Comparison of ENCODE assay signal across 25 cellular contexts in genomic region chr1:115140442-115141144, GRCh38. TPM values are rescaled to one million over a fixed set of nuclear protein-coding genes. Genes with fewer than 3 reads are reported as not detected.
"Had no signal": no experiment of that assay in that cellular context is flagged by ENCODE, and none has a peak within 500 bp of the region (broad histone marks: within the 10 kb centered on the region; RNA-seq: fewer than 3 reads in every experiment).

No MANE protein-coding gene starts in this region.

- H3K4me1 ChIP-seq: Peyer's patch had no signal

- DNase-seq: activated CD4-positive, alpha-beta memory T cell treated with anti-CD3 and anti-CD28 coated beads, Interleukin-2, amount 10 ng/mL, durations not matched to agents 7 days and 5 days; activated CD4-positive, alpha-beta T cell treated with anti-CD3 and anti-CD28 coated beads for 36 hours; activated CD4-positive, alpha-beta T cell treated with anti-CD3 and anti-CD28 coated beads, Interleukin-2, amount 50 U/mL, for 1 hour; activated gamma-delta T cell; activated naive CD4-positive, alpha-beta T cell treated with anti-CD3 and anti-CD28 coated beads for 36 hours; activated T-cell treated with anti-CD3 and anti-CD28 coated beads for 4 hours; activated T-cell treated with anti-CD3 and anti-CD28 coated beads, Interleukin-2, amount 50 U/mL, for 48 hours; Karpas-422; MM.1S; NCI-H1105; NCI-H1436 treated with DMSO at 0.1 percent for 48 hours; NCI-H187; NCI-H2107; NCI-H345; NCI-H510A; NCI-H69; NK-92 treated with Interleukin-12 subunit alpha and Interleukin-12 subunit beta, amount 100 ng/mL, for 24 hours; Peyer's patch; Right ventricle myocardium superior; SJCRH30; SK-N-SH; T-helper 1 cell had no signal

- H3K36me3 ChIP-seq: Peyer's patch, SJCRH30 had no signal

- H3K27me3 ChIP-seq: Peyer's patch, SJCRH30 had no signal

- H3K4me3 ChIP-seq: K562, Peyer's patch, SJCRH30 had no signal

- H3K4me2 ChIP-seq: SK-N-SH had no signal

- H3K9me3 ChIP-seq: Peyer's patch, SJCRH30, SK-N-SH had no signal

- H3K27ac ChIP-seq: Peyer's patch, RWPE1, SJCRH30, VCaP had no signal

RNA-seq across cellular contexts. Expression of gene TSPAN2, which starts 51.3 kb away (rescaled TPM):
- total RNA-seq: K562 had no signal
